ENCODE assay signal across 9 cellular contexts in the genomic region with DNA sequence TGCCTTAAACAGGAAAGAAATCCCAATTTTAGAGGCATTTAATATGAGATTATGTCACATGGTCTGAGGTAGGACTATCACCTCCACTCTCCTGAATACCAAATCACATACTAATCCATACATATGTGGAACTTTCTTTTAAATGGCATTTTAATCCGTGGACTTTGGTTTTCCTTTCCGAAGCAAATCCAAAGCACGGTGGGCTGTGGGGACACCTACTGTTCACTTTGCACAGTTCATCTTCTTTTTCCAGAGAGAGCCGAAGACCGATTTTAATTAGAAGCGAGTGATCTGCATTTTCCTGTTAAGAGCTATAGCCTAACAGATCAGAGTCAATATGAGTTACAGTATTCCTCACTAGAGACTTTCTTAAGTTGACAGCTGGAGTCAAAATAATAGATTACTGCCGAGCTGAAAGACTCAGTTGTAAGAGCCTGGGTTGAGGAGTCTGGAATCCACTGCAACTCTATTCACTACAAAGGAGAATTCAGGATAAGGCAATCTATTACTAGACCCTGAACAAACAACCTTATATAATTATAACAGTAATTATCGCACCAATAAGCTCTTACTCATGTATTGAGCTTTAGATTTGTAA.
DNase-seq lines count a peak whose midpoint lies in the region; ATAC-seq and TF ChIP-seq lines count a peak whose summit lies in the region.
"Had no signal": no experiment of that assay in that cellular context is flagged by ENCODE, and none has a peak within 500 bp of the region (broad histone marks: within the 10 kb centered on the region; RNA-seq: fewer than 3 reads in every experiment).

No MANE protein-coding gene starts in this region.

- ATAC-seq in activated CD4-positive, alpha-beta T cell treated with anti-CD3 and anti-CD28 coated beads for 36 hours, result no peak
- no peak for ATAC-seq in GM21381 (IDR thresholded peaks at IDR 0.05; ENCODE audit: unreplicated experiment)

- H3K27me3 ChIP-seq in adrenal gland (no peaks in the 10 kb centered on the region), tibial artery (peaks cover 0 to 7% of the 10 kb centered on the region in 2 donors)

- H3K27ac Mint-ChIP-seq in activated CD4-positive, alpha-beta T cell treated with anti-CD3 and anti-CD28 coated beads for 36 hours, result no peak overlapping the region
- H3K27ac Mint-ChIP-seq: activated naive CD8-positive, alpha-beta T cell treated with anti-CD3 and anti-CD28 coated beads, Interleukin-2, amount 10 ng/mL, durations not matched to agents 7 days and 5 days had no signal

- H3K4me3 Mint-ChIP-seq in activated CD4-positive, alpha-beta T cell treated with anti-CD3 and anti-CD28 coated beads for 36 hours, result no peak overlapping the region
- H3K4me3 Mint-ChIP-seq: activated naive CD8-positive, alpha-beta T cell treated with anti-CD3 and anti-CD28 coated beads, Interleukin-2, amount 10 ng/mL, durations not matched to agents 7 days and 5 days had no signal

- WGBS in adrenal gland, 4 donors, result 9 to 10% (median 10%) methylated on average over 8 of the region's 8 CpGs

- DNase-seq in activated CD4-positive, alpha-beta T cell treated with anti-CD3 and anti-CD28 coated beads for 36 hours, result peak; percentile 32
- DNase-seq in activated CD4-positive, alpha-beta T cell treated with anti-CD3 and anti-CD28 coated beads, Interleukin-2, amount 50 U/mL, for 4 hours, result no peak
- DNase-seq in HPDE6-E6E7 (ENCODE audit: extremely low spot score) (peak; percentile 5), adrenal gland (peak in 6 of 7 donors; percentile 24 to 65 (median 41)), iPS-NIHi11 (ENCODE audit: low spot score) (peak; percentile 29), tibial artery (no peak), 8988T (no peak)
- DNase-seq: activated naive CD8-positive, alpha-beta T cell treated with anti-CD3 and anti-CD28 coated beads, Interleukin-2, amount 10 ng/mL, durations not matched to agents 7 days and 5 days had no signal

- H3K9me3 ChIP-seq in adrenal gland (replicated peaks in 1 of 3) (no peaks in the 10 kb centered on the region), tibial artery (no peaks in the 10 kb centered on the region)

- H3K4me1 Mint-ChIP-seq in activated CD4-positive, alpha-beta T cell treated with anti-CD3 and anti-CD28 coated beads for 36 hours, result no peaks in the 10 kb centered on the region

- no peak overlapping the region for H3K27ac ChIP-seq in adrenal gland
- no peak overlapping the region for H3K27ac ChIP-seq in tibial artery

- no peak for TF ChIP-seq POLR2A in adrenal gland (IDR thresholded peaks at IDR 0.05)

- H3K36me3 Mint-ChIP-seq in activated CD4-positive, alpha-beta T cell treated with anti-CD3 and anti-CD28 coated beads for 36 hours (ENCODE audit: low read depth), result no peaks in the 10 kb centered on the region
- H3K36me3 Mint-ChIP-seq: activated naive CD8-positive, alpha-beta T cell treated with anti-CD3 and anti-CD28 coated beads, Interleukin-2, amount 10 ng/mL, durations not matched to agents 7 days and 5 days had no signal

- no peaks in the 10 kb centered on the region for H3K9me3 Mint-ChIP-seq in activated CD4-positive, alpha-beta T cell treated with anti-CD3 and anti-CD28 coated beads for 36 hours (ENCODE audit: low read depth)
- H3K9me3 Mint-ChIP-seq: activated naive CD8-positive, alpha-beta T cell treated with anti-CD3 and anti-CD28 coated beads, Interleukin-2, amount 10 ng/mL, durations not matched to agents 7 days and 5 days had no signal

- H3K36me3 ChIP-seq in adrenal gland (replicated peaks in 1 of 2) (no peaks in the 10 kb centered on the region), tibial artery (no peaks in the 10 kb centered on the region)

- intact Hi-C loops in activated CD4-positive, alpha-beta T cell treated with anti-CD3 and anti-CD28 coated beads for 36 hours (cut with DNase I, micrococcal nuclease), result loop anchor here in 1 of 2 experiments (5.0 kb wide), 2 partner anchors 1061 to 1541 kb away; no protein-coding TSS in a partner anchor
- intact Hi-C loops in adrenal gland (cut with DNase I) (loop anchor here (5.0 kb wide), 3 partner anchors 156 to 1541 kb away; no protein-coding TSS in a partner anchor), tibial artery (cut with DNase I; ENCODE audit: low total_unique reads) (no loop called here)

- CTCF ChIA-PET in activated CD4-positive, alpha-beta T cell treated with anti-CD3 and anti-CD28 coated beads for 36 hours (lab: Charles Lee), result interaction anchor here (0.5 to 1.1 kb wide), 8 partner anchors 16 to 1539 kb away, joined by 3 to 4 read pairs (median 3); no protein-coding TSS in a partner anchor

- TF ChIP-seq CTCF in adrenal gland (IDR thresholded peaks at IDR 0.05) (peak; percentile 57 to 73 (median 65)), tibial artery (IDR thresholded peaks at IDR 0.05) (peak; percentile 33 to 38)

- POLR2A ChIA-PET in activated CD4-positive, alpha-beta T cell treated with anti-CD3 and anti-CD28 coated beads for 36 hours (lab: Charles Lee), result no interaction called here

- peaks cover 27% of the 10 kb centered on the region for H3K27me3 Mint-ChIP-seq in activated CD4-positive, alpha-beta T cell treated with anti-CD3 and anti-CD28 coated beads for 36 hours

- peaks cover 0 to 7% of the 10 kb centered on the region in 2 donors for H3K4me1 ChIP-seq in adrenal gland (replicated peaks in 1 of 2)
- peaks cover 0 to 6% (median 2%) of the 10 kb centered on the region in 4 donors for H3K4me1 ChIP-seq in tibial artery

- H3K4me3 ChIP-seq in adrenal gland (no peak overlapping the region), tibial artery (no peak overlapping the region)

Comparison
In these comparisons a context has a peak if more than half of its experiments do, and no peak if none do; other contexts are left out.
1. DNase-seq: peak in activated CD4-positive, alpha-beta T cell treated with anti-CD3 and anti-CD28 coated beads for 36 hours (single experiment), HPDE6-E6E7 (single experiment), adrenal gland (6 of 7) and iPS-NIHi11 (single experiment); none in activated CD4-positive, alpha-beta T cell treated with anti-CD3 and anti-CD28 coated beads, Interleukin-2, amount 50 U/mL, for 4 hours (0 of 2), tibial artery (0 of 2) and 8988T (single experiment).